Comparison of ENCODE assay signal across 7 cellular contexts in the genomic region with DNA sequence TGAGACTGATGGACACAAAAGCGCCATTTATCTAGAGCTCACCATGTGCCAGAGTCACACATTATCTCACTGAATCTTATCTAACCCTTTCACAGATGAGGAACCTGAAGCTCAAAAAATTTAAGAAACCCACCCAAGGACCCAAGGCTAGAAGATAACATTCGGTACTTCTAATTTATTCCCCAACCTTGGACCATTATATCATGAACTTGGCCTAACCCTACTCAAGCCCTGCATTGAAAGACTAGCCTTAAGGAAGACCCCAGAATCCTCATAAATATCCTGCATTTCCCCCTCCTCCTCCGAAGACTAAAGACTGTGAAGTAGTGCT.
A peak's percentile ranks its signal among the peaks of the same experiment; 100 is the strongest.
DNase-seq lines count a peak whose midpoint lies in the region; ATAC-seq and TF ChIP-seq lines count a peak whose summit lies in the region.

No MANE protein-coding gene starts in this region.

- TF ChIP-seq CTCF in WERI-Rb-1 (IDR thresholded peaks at IDR 0.05; ENCODE audit: low read depth, low read length) (no peak), foreskin fibroblast (IDR thresholded peaks at IDR 0.05; ENCODE audit: low read depth, low read length) (no peak)

- no peaks in the 10 kb centered on the region for H3K9me3 Mint-ChIP-seq in stimulated activated effector memory CD8-positive, alpha-beta T cell treated with anti-CD3 and anti-CD28 coated beads, Interleukin-12 subunit alpha, Interleukin-12 subunit beta, amount 100 ng/mL, for 72 hours

- H3K36me3 ChIP-seq in HAP-1 (replicated peaks) (peaks cover 30% of the 10 kb centered on the region), WERI-Rb-1 (peaks cover 34% of the 10 kb centered on the region)

- peak overlapping the region; percentile 97; the same call in 1 of the 2 replicates for H3K27ac ChIP-seq in WERI-Rb-1

- no peak for DNase-seq in HAP-1 (ENCODE audit: low spot score in 2 of 2)
- DNase-seq in WERI-Rb-1: no peak
- no peak for DNase-seq in foreskin fibroblast
- no peak for DNase-seq in stimulated activated effector memory CD8-positive, alpha-beta T cell treated with anti-CD3 and anti-CD28 coated beads, Interleukin-12 subunit alpha, Interleukin-12 subunit beta, amount 100 ng/mL, for 72 hours (ENCODE audit: low spot score in 2 of 2)
- DNase-seq in dedifferentiated amniotic fluid mesenchymal stem cell (ENCODE audit: extremely low spot score): no peak
- no peak for DNase-seq in Ammon's horn (ENCODE audit: low spot score)
- DNase-seq in amygdala (lab: John Stamatoyannopoulos, UW): no peak

- H3K4me3 Mint-ChIP-seq in stimulated activated effector memory CD8-positive, alpha-beta T cell treated with anti-CD3 and anti-CD28 coated beads, Interleukin-12 subunit alpha, Interleukin-12 subunit beta, amount 100 ng/mL, for 72 hours: peak overlapping the region; percentile 76

- H3K4me3 ChIP-seq in HAP-1 (peak overlapping the region; percentile 78), WERI-Rb-1 (ENCODE audit: low read depth, low read length) (peak overlapping the region; percentile 96), foreskin fibroblast (ENCODE audit: low read depth in 1 of 2, low read length in 2 of 2) (peak overlapping the region; percentile 43 to 79)

- H3K36me3 Mint-ChIP-seq in stimulated activated effector memory CD8-positive, alpha-beta T cell treated with anti-CD3 and anti-CD28 coated beads, Interleukin-12 subunit alpha, Interleukin-12 subunit beta, amount 100 ng/mL, for 72 hours: peaks cover 33% of the 10 kb centered on the region

- H3K9me3 ChIP-seq in HAP-1 (peaks cover 2% of the 10 kb centered on the region; the same call in 1 of the 2 replicates), WERI-Rb-1 (ENCODE audit: severe bottlenecking) (no peaks in the 10 kb centered on the region)

- peaks cover 3% of the 10 kb centered on the region; the same call in 1 of the 2 replicates for H3K27me3 ChIP-seq in HAP-1 (ENCODE audit: low read depth)
- no peaks in the 10 kb centered on the region for H3K27me3 ChIP-seq in WERI-Rb-1 (ENCODE audit: insufficient read depth, low read depth, severe bottlenecking)

- H3K27ac Mint-ChIP-seq in stimulated activated effector memory CD8-positive, alpha-beta T cell treated with anti-CD3 and anti-CD28 coated beads, Interleukin-12 subunit alpha, Interleukin-12 subunit beta, amount 100 ng/mL, for 72 hours: peak overlapping the region; percentile 87

- H3K4me1 Mint-ChIP-seq in stimulated activated effector memory CD8-positive, alpha-beta T cell treated with anti-CD3 and anti-CD28 coated beads, Interleukin-12 subunit alpha, Interleukin-12 subunit beta, amount 100 ng/mL, for 72 hours: peaks cover 39% of the 10 kb centered on the region

- ATAC-seq in stimulated activated effector memory CD8-positive, alpha-beta T cell treated with anti-CD3 and anti-CD28 coated beads, Interleukin-12 subunit alpha, Interleukin-12 subunit beta, amount 100 ng/mL, for 72 hours: no peak

- peaks cover 8% of the 10 kb centered on the region for H3K4me1 ChIP-seq in HAP-1

- in situ Hi-C loops in HAP-1 (cut with MboI; ENCODE audit: low sequenced_read_pairs): no loop called here
